In the genomic region with DNA sequence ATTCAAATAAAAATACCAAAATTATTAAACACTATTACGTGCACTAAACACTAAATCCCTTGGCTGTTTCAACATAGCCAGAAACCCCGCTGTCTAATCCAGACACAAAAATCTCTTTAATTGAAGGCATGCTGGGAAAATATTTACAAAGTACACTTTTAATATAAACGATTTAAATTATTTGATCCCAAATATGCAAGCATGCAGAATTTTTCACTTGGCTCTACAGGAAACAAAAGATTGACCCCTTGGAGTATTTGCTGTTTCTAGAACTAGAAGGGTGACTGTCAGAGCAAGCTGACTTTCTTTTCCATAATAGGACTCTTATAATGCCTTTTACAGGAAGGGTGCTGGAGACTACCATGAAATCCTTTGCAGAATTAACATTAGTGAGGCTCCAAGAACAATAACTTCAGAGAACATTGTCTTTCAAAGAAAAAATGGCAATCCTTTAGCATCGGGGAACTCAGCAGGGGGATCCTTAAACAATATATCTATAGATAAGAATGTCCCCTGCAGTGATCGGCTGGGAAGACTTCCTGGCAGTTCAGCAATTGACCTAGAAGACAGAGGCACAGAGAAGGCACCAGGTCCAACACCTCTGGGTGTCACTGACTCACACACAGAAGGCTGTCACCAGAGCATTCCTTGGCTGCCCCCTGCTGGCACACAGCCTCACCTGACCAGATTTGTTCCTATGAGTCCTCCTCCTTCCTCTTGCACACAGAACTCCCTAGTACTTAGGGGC, we compare ENCODE assay signal across 8 cellular contexts. TPM values are rescaled to one million over a fixed set of nuclear protein-coding genes. Genes with fewer than 3 reads are reported as not detected.
DNase-seq lines count a peak whose midpoint lies in the region; ATAC-seq and TF ChIP-seq lines count a peak whose summit lies in the region.

No MANE protein-coding gene starts in this region.

- no peak for TF ChIP-seq POLR2A in upper lobe of left lung (IDR thresholded peaks at IDR 0.05)

- DNase-seq in Caki2 (ENCODE audit: low read depth) (peak; percentile 47), NOMO-1 treated with DMSO at 0.1 percent for 48 hours (lab: John Stamatoyannopoulos, UW; ENCODE audit: unreplicated experiment) (peak; percentile 61), activated T-cell treated with anti-CD3 and anti-CD28 coated beads for 48 hours (ENCODE audit: low read depth) (peak; percentile 64), fibroblast of villous mesenchyme (ENCODE audit: low read depth) (peak; percentile 48), osteocyte (ENCODE audit: extremely low spot score, unreplicated experiment) (no peak), upper lobe of left lung (peak in 1 of 2 donors; percentile 76)

- no peaks in the 10 kb centered on the region for H3K9me3 Mint-ChIP-seq in osteocyte (ENCODE audit: unreplicated experiment)

- H3K27me3 ChIP-seq in upper lobe of left lung = no peaks in the 10 kb centered on the region

- H3K27me3 Mint-ChIP-seq in osteocyte (ENCODE audit: unreplicated experiment) = no peaks in the 10 kb centered on the region

- 63 to 72% methylated on average over 5 of the region's 5 CpGs for WGBS in upper lobe of left lung, 2 donors

- H3K36me3 ChIP-seq in upper lobe of left lung = peaks cover 27 to 89% (median 43%) of the 10 kb centered on the region in 4 donors

- peaks cover 11% of the 10 kb centered on the region for H3K4me1 Mint-ChIP-seq in osteocyte (ENCODE audit: unreplicated experiment)

- H3K27ac ChIP-seq in upper lobe of left lung = no peak overlapping the region

- H3K4me3 ChIP-seq in fibroblast of villous mesenchyme (ENCODE audit: low read depth, low read length) (no peak overlapping the region), upper lobe of left lung (no peak overlapping the region)

- ATAC-seq in GM19438 (IDR thresholded peaks at IDR 0.05; ENCODE audit: low read depth, unreplicated experiment) = peak; percentile 92
- peak; percentile 98 for ATAC-seq in HG03520 (IDR thresholded peaks at IDR 0.05; ENCODE audit: unreplicated experiment)
- peak; percentile 65 to 76 for ATAC-seq in upper lobe of left lung (ENCODE audit: low FRiP score in 2 of 2)

- no peak overlapping the region for H3K27ac Mint-ChIP-seq in osteocyte (ENCODE audit: unreplicated experiment)

- peaks cover 47% of the 10 kb centered on the region for H3K36me3 Mint-ChIP-seq in osteocyte (ENCODE audit: unreplicated experiment)

- no peaks in the 10 kb centered on the region for H3K9me3 ChIP-seq in upper lobe of left lung

- in situ Hi-C loops in Caki2 (cut with HindIII; ENCODE audit: low pct_unique_long_range_greater_than_20kb, low sequenced_read_pairs) = no loop called here

- TF ChIP-seq CTCF in fibroblast of villous mesenchyme (IDR thresholded peaks at IDR 0.05; ENCODE audit: insufficient read depth, low read depth, low read length) (peak; percentile 68), osteocyte (IDR thresholded peaks at IDR 0.05) (peak; percentile 56), upper lobe of left lung (IDR thresholded peaks at IDR 0.05) (peak in 5 of 6 experiments; percentile 24 to 65 (median 48))

- no peak overlapping the region for H3K4me3 Mint-ChIP-seq in osteocyte (ENCODE audit: unreplicated experiment)

- TF ChIP-seq EP300 in upper lobe of left lung (IDR thresholded peaks at IDR 0.05) = no peak

- H3K4me1 ChIP-seq in upper lobe of left lung = peaks cover 0 to 18% (median 7%) of the 10 kb centered on the region in 4 donors

RNA-seq across cellular contexts. Expression of a gene that starts 55.8 kb away (rescaled TPM):
- not detected in 2 replicates for total RNA-seq in Caki2 (2014; rRNA removed; shearing (Covaris generic); ENCODE audit: low replicate concordance)
- total RNA-seq in fibroblast of villous mesenchyme (not detected in 2 replicates), osteocyte (not detected in 2 replicates), upper lobe of left lung (under 1 TPM in 1 of 6 donors, not detected in 5; 0.91 TPM)
